Comparison of ENCODE assay signal across 2 cellular contexts in genomic region chr20:51321343-51322163, GRCh38.
TF ChIP-seq lines count a peak whose summit lies in the region.

No MANE protein-coding gene starts in this region.

TF ChIP-seq in IMR-90, 13 proteins besides CTCF, POLR2A, EP300 and RAD21 (continued from another document):
- TF ChIP-seq, protein P1, sequence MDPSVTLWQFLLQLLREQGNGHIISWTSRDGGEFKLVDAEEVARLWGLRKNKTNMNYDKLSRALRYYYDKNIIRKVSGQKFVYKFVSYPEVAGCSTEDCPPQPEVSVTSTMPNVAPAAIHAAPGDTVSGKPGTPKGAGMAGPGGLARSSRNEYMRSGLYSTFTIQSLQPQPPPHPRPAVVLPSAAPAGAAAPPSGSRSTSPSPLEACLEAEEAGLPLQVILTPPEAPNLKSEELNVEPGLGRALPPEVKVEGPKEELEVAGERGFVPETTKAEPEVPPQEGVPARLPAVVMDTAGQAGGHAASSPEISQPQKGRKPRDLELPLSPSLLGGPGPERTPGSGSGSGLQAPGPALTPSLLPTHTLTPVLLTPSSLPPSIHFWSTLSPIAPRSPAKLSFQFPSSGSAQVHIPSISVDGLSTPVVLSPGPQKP (IDR thresholded peaks at IDR 0.05; ENCODE audit: borderline replicate concordance, low read depth, low read length) = no peak
- no peak for TF ChIP-seq CEBPB (IDR thresholded peaks at IDR 0.05; ENCODE audit: low read depth, low read length)
- no peak for TF ChIP-seq NFE2L2 (IDR thresholded peaks at IDR 0.05; ENCODE audit: low read depth, low read length)
- no peak for TF ChIP-seq MAFK (IDR thresholded peaks at IDR 0.05; ENCODE audit: low read depth, low read length)
- TF ChIP-seq FOS (IDR thresholded peaks at IDR 0.05; ENCODE audit: low read depth, low read length) = no peak
- no peak for TF ChIP-seq RFX5 (IDR thresholded peaks at IDR 0.05; ENCODE audit: low read depth, low read length)
- no peak for TF ChIP-seq RCOR1 (IDR thresholded peaks at IDR 0.05; ENCODE audit: insufficient replicate concordance, low read length)

TF ChIP-seq in WTC11, 78 proteins besides CTCF, POLR2A, EP300 and RAD21 (continued from another document):
- TF ChIP-seq AR (CRISPR knock-in tag; IDR thresholded peaks at IDR 0.05) (no peak), MYBL2 (CRISPR knock-in tag; IDR thresholded peaks at IDR 0.05) (no peak), ATF2 (CRISPR knock-in tag; IDR thresholded peaks at IDR 0.05; ENCODE audit: borderline replicate concordance, low read depth) (no peak), MLX (CRISPR knock-in tag; IDR thresholded peaks at IDR 0.05) (no peak), SMAD4 (CRISPR knock-in tag; IDR thresholded peaks at IDR 0.05) (no peak)
- TF ChIP-seq, protein P2, sequence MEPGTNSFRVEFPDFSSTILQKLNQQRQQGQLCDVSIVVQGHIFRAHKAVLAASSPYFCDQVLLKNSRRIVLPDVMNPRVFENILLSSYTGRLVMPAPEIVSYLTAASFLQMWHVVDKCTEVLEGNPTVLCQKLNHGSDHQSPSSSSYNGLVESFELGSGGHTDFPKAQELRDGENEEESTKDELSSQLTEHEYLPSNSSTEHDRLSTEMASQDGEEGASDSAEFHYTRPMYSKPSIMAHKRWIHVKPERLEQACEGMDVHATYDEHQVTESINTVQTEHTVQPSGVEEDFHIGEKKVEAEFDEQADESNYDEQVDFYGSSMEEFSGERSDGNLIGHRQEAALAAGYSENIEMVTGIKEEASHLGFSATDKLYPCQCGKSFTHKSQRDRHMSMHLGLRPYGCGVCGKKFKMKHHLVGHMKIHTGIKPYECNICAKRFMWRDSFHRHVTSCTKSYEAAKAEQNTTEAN (CRISPR knock-in tag; IDR thresholded peaks at IDR 0.05) = no peak
- TF ChIP-seq, protein P3, sequence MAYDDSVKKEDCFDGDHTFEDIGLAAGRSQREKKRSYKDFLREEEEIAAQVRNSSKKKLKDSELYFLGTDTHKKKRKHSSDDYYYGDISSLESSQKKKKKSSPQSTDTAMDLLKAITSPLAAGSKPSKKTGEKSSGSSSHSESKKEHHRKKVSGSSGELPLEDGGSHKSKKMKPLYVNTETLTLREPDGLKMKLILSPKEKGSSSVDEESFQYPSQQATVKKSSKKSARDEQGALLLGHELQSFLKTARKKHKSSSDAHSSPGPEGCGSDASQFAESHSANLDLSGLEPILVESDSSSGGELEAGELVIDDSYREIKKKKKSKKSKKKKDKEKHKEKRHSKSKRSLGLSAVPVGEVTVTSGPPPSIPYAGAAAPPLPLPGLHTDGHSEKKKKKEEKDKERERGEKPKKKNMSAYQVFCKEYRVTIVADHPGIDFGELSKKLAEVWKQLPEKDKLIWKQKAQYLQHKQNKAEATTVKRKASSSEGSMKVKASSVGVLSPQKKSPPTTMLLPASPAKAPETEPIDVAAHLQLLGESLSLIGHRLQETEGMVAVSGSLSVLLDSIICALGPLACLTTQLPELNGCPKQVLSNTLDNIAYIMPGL (CRISPR knock-in tag; IDR thresholded peaks at IDR 0.05) = no peak
- TF ChIP-seq, protein P4, sequence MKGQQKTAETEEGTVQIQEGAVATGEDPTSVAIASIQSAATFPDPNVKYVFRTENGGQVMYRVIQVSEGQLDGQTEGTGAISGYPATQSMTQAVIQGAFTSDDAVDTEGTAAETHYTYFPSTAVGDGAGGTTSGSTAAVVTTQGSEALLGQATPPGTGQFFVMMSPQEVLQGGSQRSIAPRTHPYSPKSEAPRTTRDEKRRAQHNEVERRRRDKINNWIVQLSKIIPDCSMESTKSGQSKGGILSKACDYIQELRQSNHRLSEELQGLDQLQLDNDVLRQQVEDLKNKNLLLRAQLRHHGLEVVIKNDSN (CRISPR knock-in tag; IDR thresholded peaks at IDR 0.05) = no peak
